ENCODE assay signal across 12 cellular contexts in the genomic region with DNA sequence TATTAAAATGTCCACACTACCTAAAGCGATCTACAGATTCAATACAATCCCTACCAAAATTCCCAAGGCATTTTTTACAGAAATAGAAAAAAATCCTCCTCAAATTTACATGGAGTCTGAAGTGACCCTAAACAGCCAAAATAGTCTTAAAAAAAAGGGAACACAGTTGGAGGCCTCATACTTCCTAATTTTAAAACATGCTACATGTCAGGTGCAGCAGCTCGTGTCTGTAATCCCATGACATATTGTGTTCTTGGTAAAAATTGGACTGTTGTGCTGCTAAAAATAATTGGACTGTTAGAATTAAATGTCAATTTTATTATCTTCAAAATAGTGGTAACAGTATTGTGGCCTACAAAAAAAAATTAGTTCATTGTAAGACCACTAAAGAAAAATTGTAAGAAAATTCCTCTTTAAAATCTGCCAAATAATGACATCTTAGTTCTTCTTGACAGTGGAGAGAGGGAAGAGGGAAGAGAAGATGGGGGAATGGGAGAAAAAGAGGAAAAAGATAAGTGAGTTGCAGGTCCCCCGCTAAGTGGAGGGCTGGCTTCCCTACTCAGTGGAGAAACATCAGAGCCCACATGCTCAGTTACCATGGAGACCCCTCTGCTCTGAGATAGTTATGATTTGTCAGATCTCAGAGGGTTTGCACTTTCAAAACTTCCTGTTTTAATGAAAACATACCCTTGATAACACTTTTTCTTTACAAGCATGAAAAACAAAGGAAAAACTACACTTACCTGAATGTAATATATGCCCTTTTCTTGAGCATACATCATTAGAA. TPM values are rescaled to one million over a fixed set of nuclear protein-coding genes. Genes with fewer than 3 reads are reported as not detected.
DNase-seq lines count a peak whose midpoint lies in the region; ATAC-seq and TF ChIP-seq lines count a peak whose summit lies in the region.
"Had no signal": no experiment of that assay in that cellular context is flagged by ENCODE, and none has a peak within 500 bp of the region (broad histone marks: within the 10 kb centered on the region; RNA-seq: fewer than 3 reads in every experiment).

No MANE protein-coding gene starts in this region.

- intact Hi-C loops in activated CD4-positive, alpha-beta T cell treated with anti-CD3 and anti-CD28 coated beads, Interleukin-2, amount 10 ng/mL, durations not matched to agents 24 days and 14 days (cut with micrococcal nuclease) = no loop called here
- intact Hi-C loops in activated T-helper 2 cell treated with anti-CD3 and anti-CD28 coated beads, Interferon-gamma antibody, Interleukin-2, Interleukin-4, amounts not matched to agents 10 μg/mL and 5 μg/mL and 100 μg/mL, durations not matched to agents 14 hours and 24 hours and 36 hours (cut with micrococcal nuclease) = loop anchor here (5.0 kb wide), 1 partner anchor 48 kb away; a partner anchor contains a TSS

- no peak overlapping the region for H3K4me3 ChIP-seq in neutrophil (ENCODE audit: low read depth in 1 of 2, low read length in 1 of 2)

- peak overlapping the region; percentile 43 for H3K27ac Mint-ChIP-seq in activated CD4-positive, alpha-beta T cell treated with anti-CD3 and anti-CD28 coated beads, Interleukin-2, amount 10 ng/mL, durations not matched to agents 24 days and 14 days
- H3K27ac Mint-ChIP-seq in activated T-helper 2 cell treated with anti-CD3 and anti-CD28 coated beads, Interferon-gamma antibody, Interleukin-2, Interleukin-4, amounts not matched to agents 10 μg/mL and 5 μg/mL and 100 μg/mL, durations not matched to agents 14 hours and 24 hours and 36 hours = peak overlapping the region; percentile 73
- H3K27ac Mint-ChIP-seq: endodermal cell, mesothelial cell of epicardium had no signal

- no peaks in the 10 kb centered on the region for H3K36me3 ChIP-seq in neutrophil

- peaks cover 71% of the 10 kb centered on the region for H3K4me1 Mint-ChIP-seq in activated CD4-positive, alpha-beta T cell treated with anti-CD3 and anti-CD28 coated beads, Interleukin-2, amount 10 ng/mL, durations not matched to agents 24 days and 14 days
- peaks cover 77% of the 10 kb centered on the region for H3K4me1 Mint-ChIP-seq in activated T-helper 2 cell treated with anti-CD3 and anti-CD28 coated beads, Interferon-gamma antibody, Interleukin-2, Interleukin-4, amounts not matched to agents 10 μg/mL and 5 μg/mL and 100 μg/mL, durations not matched to agents 14 hours and 24 hours and 36 hours (ENCODE audit: low read depth)
- H3K4me1 Mint-ChIP-seq: endodermal cell had no signal

- H3K27me3 ChIP-seq in neutrophil = no peaks in the 10 kb centered on the region

- H3K36me3 Mint-ChIP-seq in activated CD4-positive, alpha-beta T cell treated with anti-CD3 and anti-CD28 coated beads, Interleukin-2, amount 10 ng/mL, durations not matched to agents 24 days and 14 days (ENCODE audit: low read depth) = peaks cover 46% of the 10 kb centered on the region
- H3K36me3 Mint-ChIP-seq in activated T-helper 2 cell treated with anti-CD3 and anti-CD28 coated beads, Interferon-gamma antibody, Interleukin-2, Interleukin-4, amounts not matched to agents 10 μg/mL and 5 μg/mL and 100 μg/mL, durations not matched to agents 14 hours and 24 hours and 36 hours (ENCODE audit: low read depth) = peaks cover 67% of the 10 kb centered on the region

- peaks cover 33 to 36% of the 10 kb centered on the region in 2 experiments for H3K4me1 ChIP-seq in neutrophil (ENCODE audit: control insufficient read depth in 1 of 2, insufficient read depth in 1 of 2, low read depth in 1 of 2, low read length in 1 of 2)

- peaks cover 5% of the 10 kb centered on the region for H3K9me3 Mint-ChIP-seq in activated CD4-positive, alpha-beta T cell treated with anti-CD3 and anti-CD28 coated beads, Interleukin-2, amount 10 ng/mL, durations not matched to agents 24 days and 14 days
- peaks cover 18% of the 10 kb centered on the region for H3K9me3 Mint-ChIP-seq in activated T-helper 2 cell treated with anti-CD3 and anti-CD28 coated beads, Interferon-gamma antibody, Interleukin-2, Interleukin-4, amounts not matched to agents 10 μg/mL and 5 μg/mL and 100 μg/mL, durations not matched to agents 14 hours and 24 hours and 36 hours
- H3K9me3 Mint-ChIP-seq: endodermal cell had no signal

- ATAC-seq in GM18870 (IDR thresholded peaks at IDR 0.05; ENCODE audit: unreplicated experiment) = no peak

- peak overlapping the region; percentile 36 for H3K4me3 Mint-ChIP-seq in activated CD4-positive, alpha-beta T cell treated with anti-CD3 and anti-CD28 coated beads, Interleukin-2, amount 10 ng/mL, durations not matched to agents 24 days and 14 days
- peak overlapping the region; percentile 28 for H3K4me3 Mint-ChIP-seq in activated T-helper 2 cell treated with anti-CD3 and anti-CD28 coated beads, Interferon-gamma antibody, Interleukin-2, Interleukin-4, amounts not matched to agents 10 μg/mL and 5 μg/mL and 100 μg/mL, durations not matched to agents 14 hours and 24 hours and 36 hours (ENCODE audit: low read depth)
- H3K4me3 Mint-ChIP-seq: endodermal cell, mesothelial cell of epicardium had no signal

- TF ChIP-seq CTCF in neutrophil (IDR thresholded peaks at IDR 0.05) = no peak

- no peaks in the 10 kb centered on the region for H3K27me3 Mint-ChIP-seq in activated CD4-positive, alpha-beta T cell treated with anti-CD3 and anti-CD28 coated beads, Interleukin-2, amount 10 ng/mL, durations not matched to agents 24 days and 14 days
- no peaks in the 10 kb centered on the region for H3K27me3 Mint-ChIP-seq in activated T-helper 2 cell treated with anti-CD3 and anti-CD28 coated beads, Interferon-gamma antibody, Interleukin-2, Interleukin-4, amounts not matched to agents 10 μg/mL and 5 μg/mL and 100 μg/mL, durations not matched to agents 14 hours and 24 hours and 36 hours (ENCODE audit: low read depth)

- H3K27ac ChIP-seq in neutrophil (peak overlapping the region; percentile 76), caudate nucleus (ENCODE audit: low read depth, low read length) (no peak overlapping the region)

- no peaks in the 10 kb centered on the region for H3K9me3 ChIP-seq in neutrophil

- DNase-seq in activated CD4-positive, alpha-beta T cell treated with anti-CD3 and anti-CD28 coated beads, Interleukin-2, amount 10 ng/mL, durations not matched to agents 24 days and 14 days = peak; percentile 72
- DNase-seq in activated CD4-positive, alpha-beta T cell treated with anti-CD3 and anti-CD28 coated beads, Interleukin-2, amount 50 U/mL, for 48 hours = no peak
- peak; percentile 48 for DNase-seq in NAMALWA (ENCODE audit: low spot score)
- no peak for DNase-seq in activated T-helper 2 cell treated with anti-CD3 and anti-CD28 coated beads, Interferon-gamma antibody, Interleukin-2, Interleukin-4, amounts not matched to agents 10 μg/mL and 5 μg/mL and 100 μg/mL, durations not matched to agents 14 hours and 24 hours and 36 hours (ENCODE audit: low spot score)
- no peak for DNase-seq in caudate nucleus (lab: John Stamatoyannopoulos, UW)
- DNase-seq in hepatic stellate cell (ENCODE audit: low spot score) = no peak
- DNase-seq: endodermal cell, NCI-H774, T-helper 9 cell had no signal

RNA-seq across cellular contexts. Expression of a gene that starts 46.5 kb away (rescaled TPM):
- 38.5 and 39.0 TPM in 2 replicates for total RNA-seq in activated CD4-positive, alpha-beta T cell treated with anti-CD3 and anti-CD28 coated beads, Interleukin-2, amount 10 ng/mL, durations not matched to agents 24 days and 14 days
- total RNA-seq in activated T-helper 2 cell treated with anti-CD3 and anti-CD28 coated beads, Interferon-gamma antibody, Interleukin-2, Interleukin-4, amounts not matched to agents 10 μg/mL and 5 μg/mL and 100 μg/mL, durations not matched to agents 14 hours and 24 hours and 36 hours = 39.6 and 40.1 TPM in 2 replicates

RNA-seq across cellular contexts. Expression of a gene that starts 46.6 kb away (rescaled TPM):
- total RNA-seq in activated CD4-positive, alpha-beta T cell treated with anti-CD3 and anti-CD28 coated beads, Interleukin-2, amount 10 ng/mL, durations not matched to agents 24 days and 14 days = 20.4 and 22.0 TPM in 2 replicates
- total RNA-seq in activated T-helper 2 cell treated with anti-CD3 and anti-CD28 coated beads, Interferon-gamma antibody, Interleukin-2, Interleukin-4, amounts not matched to agents 10 μg/mL and 5 μg/mL and 100 μg/mL, durations not matched to agents 14 hours and 24 hours and 36 hours = 20.9 and 23.9 TPM in 2 replicates

Comparison
In these comparisons a context has a peak if more than half of its experiments do, and no peak if none do; other contexts are left out.
1. DNase-seq: peak in activated CD4-positive, alpha-beta T cell treated with anti-CD3 and anti-CD28 coated beads, Interleukin-2, amount 10 ng/mL, durations not matched to agents 24 days and 14 days (single experiment) and NAMALWA (single experiment); none in activated CD4-positive, alpha-beta T cell treated with anti-CD3 and anti-CD28 coated beads, Interleukin-2, amount 50 U/mL, for 48 hours (0 of 2), activated T-helper 2 cell treated with anti-CD3 and anti-CD28 coated beads, Interferon-gamma antibody, Interleukin-2, Interleukin-4, amounts not matched to agents 10 μg/mL and 5 μg/mL and 100 μg/mL, durations not matched to agents 14 hours and 24 hours and 36 hours (single experiment), caudate nucleus (0 of 61) and hepatic stellate cell (single experiment).